1 cellular context compared by ENCODE assay signal in the genomic region with DNA sequence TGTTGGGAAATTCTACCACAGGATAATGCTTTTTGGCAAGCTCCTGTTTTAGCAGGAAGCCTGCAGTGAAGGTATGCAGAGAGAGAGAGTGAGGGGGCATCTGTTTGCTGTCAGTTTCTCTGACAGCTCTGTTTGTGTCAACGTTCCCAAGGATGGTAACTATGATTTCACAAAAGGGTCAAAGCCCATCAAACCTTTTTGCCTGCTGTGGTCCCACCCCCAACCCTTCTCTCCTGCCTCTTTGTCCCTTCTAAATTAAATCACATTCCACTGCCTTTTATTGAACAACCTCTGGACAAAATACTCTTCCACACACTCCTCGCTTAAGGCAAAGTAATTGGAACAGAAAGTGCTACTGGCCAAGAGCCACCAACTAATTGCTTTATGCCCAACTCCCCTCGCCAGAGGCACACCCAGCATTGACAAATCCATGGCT.
TF ChIP-seq lines count a peak whose summit lies in the region.

No MANE protein-coding gene starts in this region.

TF ChIP-seq in SK-N-SH, 30 proteins besides CTCF, POLR2A, EP300 and RAD21 (continued from another document):
- TF ChIP-seq FOXJ3 (CRISPR knock-in tag; IDR thresholded peaks at IDR 0.05) (peak; percentile 41; the same call in 1 of the 2 replicates), GATA2 (CRISPR knock-in tag; IDR thresholded peaks at IDR 0.05) (no peak), RCOR1 (IDR thresholded peaks at IDR 0.05; ENCODE audit: low read length) (peak; percentile 96), RXRA (IDR thresholded peaks at IDR 0.05; ENCODE audit: borderline replicate concordance, low read depth) (no peak)
